ENCODE assay signal across 15 cellular contexts in the genomic region with DNA sequence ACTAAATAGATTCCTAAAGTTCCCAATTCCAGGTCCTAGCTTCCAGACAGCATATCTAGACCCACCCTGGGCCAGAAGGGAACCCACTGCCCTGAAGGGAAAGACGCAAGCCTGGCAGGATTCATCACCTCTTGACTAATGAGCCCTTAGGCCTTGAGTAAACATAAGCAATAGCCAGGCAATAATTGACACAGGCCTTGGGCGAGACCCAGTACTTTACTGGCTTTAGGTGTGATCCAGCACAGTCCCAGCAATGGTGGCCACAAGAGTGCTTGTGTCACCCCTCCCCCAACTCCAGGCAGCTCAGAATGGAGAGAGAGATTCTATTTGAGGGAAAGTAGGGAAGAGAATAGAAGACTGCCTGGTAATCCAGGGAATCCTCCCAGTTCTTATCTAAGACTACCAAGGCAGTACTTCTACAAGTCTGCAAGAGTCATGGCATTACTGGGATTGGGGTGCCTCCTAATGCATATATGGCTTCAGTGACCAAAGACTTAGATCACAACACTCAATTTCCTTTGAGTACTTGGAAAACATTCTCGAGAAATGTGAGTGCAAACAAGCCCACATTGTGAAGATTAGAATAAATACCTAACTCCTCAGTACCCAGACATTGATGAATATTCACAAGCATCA.
"Had no signal": no experiment of that assay in that cellular context is flagged by ENCODE, and none has a peak within 500 bp of the region (broad histone marks: within the 10 kb centered on the region; RNA-seq: fewer than 3 reads in every experiment).

No MANE protein-coding gene starts in this region.

- H3K27me3 ChIP-seq: body of pancreas, ovary had no signal

- H3K27ac Mint-ChIP-seq: activated CD4-positive, alpha-beta T cell treated with anti-CD3 and anti-CD28 coated beads, Interleukin-2, amount 10 ng/mL, durations not matched to agents 7 days and 5 days; activated naive CD4-positive, alpha-beta T cell treated with anti-CD3 and anti-CD28 coated beads, Interleukin-2, amount 10 ng/mL, durations not matched to agents 7 days and 5 days; activated T-helper 17 cell treated with anti-CD3 and anti-CD28 coated beads, Interleukin-2, amount 50 U/mL, for 72 hours; effector memory CD8-positive, alpha-beta T cell; T-helper 17 cell had no signal

- H3K9me3 ChIP-seq: body of pancreas, ovary had no signal

- DNase-seq: activated CD4-positive, alpha-beta T cell treated with anti-CD3 and anti-CD28 coated beads, Interleukin-2, amount 10 ng/mL, durations not matched to agents 7 days and 5 days; activated CD4-positive, CD25-positive, alpha-beta regulatory T cell; activated CD8-positive, alpha-beta memory T cell treated with anti-CD3 and anti-CD28 coated beads for 24 hours; activated naive CD4-positive, alpha-beta T cell treated with anti-CD3 and anti-CD28 coated beads, Interleukin-2, amount 10 ng/mL, durations not matched to agents 7 days and 5 days; effector memory CD8-positive, alpha-beta T cell; glutamatergic neuron; ovary; stimulated activated CD4-positive, alpha-beta T cell treated with anti-CD3 and anti-CD28 coated beads, Interleukin-4, amount 100 ng/mL, for 1 hour; stimulated activated CD8-positive, alpha-beta memory T cell treated with anti-CD3 and anti-CD28 coated beads, Interleukin-4, amount 100 ng/mL, for 48 hours; stimulated activated naive CD8-positive, alpha-beta T cell treated with anti-CD3 and anti-CD28 coated beads, Interleukin-15, Interleukin-2, amounts not matched to agents 100 U/mL and 50 U/mL, for 24 hours; T-helper 17 cell had no signal

- H3K9me3 Mint-ChIP-seq: activated CD4-positive, alpha-beta T cell treated with anti-CD3 and anti-CD28 coated beads, Interleukin-2, amount 10 ng/mL, durations not matched to agents 7 days and 5 days; effector memory CD8-positive, alpha-beta T cell had no signal

- H3K4me3 ChIP-seq: body of pancreas, ovary had no signal

- H3K36me3 ChIP-seq: ovary had no signal

- ATAC-seq: activated T-helper 17 cell treated with anti-CD3 and anti-CD28 coated beads, Interleukin-2, amount 50 U/mL, for 72 hours; body of pancreas; effector memory CD8-positive, alpha-beta T cell; stimulated activated naive CD8-positive, alpha-beta T cell treated with anti-CD3 and anti-CD28 coated beads, Interleukin-15, Interleukin-2, amounts not matched to agents 100 U/mL and 50 U/mL, for 24 hours; T-helper 17 cell had no signal

- H3K4me1 ChIP-seq: body of pancreas had no signal

- H3K4me1 Mint-ChIP-seq: activated CD4-positive, alpha-beta T cell treated with anti-CD3 and anti-CD28 coated beads, Interleukin-2, amount 10 ng/mL, durations not matched to agents 7 days and 5 days; activated naive CD4-positive, alpha-beta T cell treated with anti-CD3 and anti-CD28 coated beads, Interleukin-2, amount 10 ng/mL, durations not matched to agents 7 days and 5 days; activated T-helper 17 cell treated with anti-CD3 and anti-CD28 coated beads, Interleukin-2, amount 50 U/mL, for 72 hours; central memory CD8-positive, alpha-beta T cell; neural crest cell; T-helper 17 cell had no signal

- H3K36me3 Mint-ChIP-seq: activated naive CD4-positive, alpha-beta T cell treated with anti-CD3 and anti-CD28 coated beads, Interleukin-2, amount 10 ng/mL, durations not matched to agents 7 days and 5 days had no signal

- H3K27ac ChIP-seq: body of pancreas, ovary had no signal

- H3K4me3 Mint-ChIP-seq: activated CD4-positive, alpha-beta T cell treated with anti-CD3 and anti-CD28 coated beads, Interleukin-2, amount 10 ng/mL, durations not matched to agents 7 days and 5 days; activated naive CD4-positive, alpha-beta T cell treated with anti-CD3 and anti-CD28 coated beads, Interleukin-2, amount 10 ng/mL, durations not matched to agents 7 days and 5 days; activated T-helper 17 cell treated with anti-CD3 and anti-CD28 coated beads, Interleukin-2, amount 50 U/mL, for 72 hours; central memory CD8-positive, alpha-beta T cell; effector memory CD8-positive, alpha-beta T cell; neural crest cell; T-helper 17 cell had no signal
